In genomic region chr1:203325418-203326091, GRCh38 we compare ENCODE assay signal across 8 cellular contexts. TPM values are rescaled to one million over a fixed set of nuclear protein-coding genes. Genes with fewer than 3 reads are reported as not detected.
DNase-seq lines count a peak whose midpoint lies in the region; ATAC-seq and TF ChIP-seq lines count a peak whose summit lies in the region.

No MANE protein-coding gene starts in this region.

- H3K4me3 Mint-ChIP-seq in activated naive CD4-positive, alpha-beta T cell treated with anti-CD3 and anti-CD28 coated beads for 36 hours: peak overlapping the region; percentile 26
- H3K4me3 Mint-ChIP-seq in glutamatergic neuron (ENCODE audit: unreplicated experiment): peak overlapping the region; percentile 65

- peak overlapping the region; percentile 90 for H3K9ac ChIP-seq in OCI-LY1 (ENCODE audit: low read length)
- H3K9ac ChIP-seq in rectal smooth muscle tissue (ENCODE audit: low read length): no peak overlapping the region

- CTCF ChIA-PET in activated naive CD4-positive, alpha-beta T cell treated with anti-CD3 and anti-CD28 coated beads for 36 hours (lab: Charles Lee): interaction anchor here (1.6 to 9.8 kb wide), 7 partner anchors 11 to 163 kb away, joined by 6 to 188 read pairs (median 58); partner anchors contain the start of gene BTG2

- peaks cover 17% of the 10 kb centered on the region for H3F3A ChIP-seq in OCI-LY1 (ENCODE audit: insufficient read depth, low read length)

- no peak for TF ChIP-seq CTCF in OCI-LY1 (IDR thresholded peaks at IDR 0.05; ENCODE audit: low read length)
- TF ChIP-seq CTCF in glutamatergic neuron (IDR thresholded peaks at IDR 0.05; ENCODE audit: partially characterized antibody, unreplicated experiment): no peak

- H3K36me3 Mint-ChIP-seq in activated naive CD4-positive, alpha-beta T cell treated with anti-CD3 and anti-CD28 coated beads for 36 hours (ENCODE audit: low read depth): no peaks in the 10 kb centered on the region
- H3K36me3 Mint-ChIP-seq in glutamatergic neuron (ENCODE audit: unreplicated experiment): no peaks in the 10 kb centered on the region

- H3K4me1 Mint-ChIP-seq in activated naive CD4-positive, alpha-beta T cell treated with anti-CD3 and anti-CD28 coated beads for 36 hours (ENCODE audit: low read depth): peaks cover 68% of the 10 kb centered on the region
- peaks cover 67% of the 10 kb centered on the region for H3K4me1 Mint-ChIP-seq in glutamatergic neuron (ENCODE audit: low read depth, unreplicated experiment)

- H3K4me2 ChIP-seq in OCI-LY1 (ENCODE audit: low read length): peak overlapping the region; percentile 83

- no peaks in the 10 kb centered on the region for H3K79me2 ChIP-seq in OCI-LY1 (ENCODE audit: insufficient read depth, low read length)

- intact Hi-C loops in activated naive CD4-positive, alpha-beta T cell treated with anti-CD3 and anti-CD28 coated beads for 36 hours (cut with micrococcal nuclease): loop anchor here (2.0 to 10.0 kb wide), 5 partner anchors 298 to 521 kb away; partner anchors contain the start of genes ATP2B4, KDM5B, PPFIA4 and TMEM183A

- no peak overlapping the region for H2AFZ ChIP-seq in OCI-LY1 (ENCODE audit: low read length)

- peak overlapping the region; percentile 98 for H3K27ac ChIP-seq in OCI-LY1 (ENCODE audit: low read depth, low read length, poor library complexity, severe bottlenecking)
- no peak overlapping the region for H3K27ac ChIP-seq in rectal smooth muscle tissue (ENCODE audit: low read depth, low read length)

- H3K9me3 ChIP-seq in OCI-LY1 (ENCODE audit: low read length): no peaks in the 10 kb centered on the region

- no peaks in the 10 kb centered on the region for H4K20me1 ChIP-seq in OCI-LY1 (ENCODE audit: insufficient read depth, low read length)

- H3K9me3 Mint-ChIP-seq in activated naive CD4-positive, alpha-beta T cell treated with anti-CD3 and anti-CD28 coated beads for 36 hours: no peaks in the 10 kb centered on the region
- H3K9me3 Mint-ChIP-seq in glutamatergic neuron (ENCODE audit: unreplicated experiment): peaks cover 11% of the 10 kb centered on the region

- H3K27me3 ChIP-seq in OCI-LY1 (ENCODE audit: insufficient read depth, low read length) (no peaks in the 10 kb centered on the region), rectal smooth muscle tissue (ENCODE audit: control insufficient read depth, insufficient read depth, low read length) (no peaks in the 10 kb centered on the region)

- H3K4me1 ChIP-seq in OCI-LY1 (ENCODE audit: insufficient read depth, low read length, severe bottlenecking) (peaks cover 98% of the 10 kb centered on the region), rectal smooth muscle tissue (ENCODE audit: control insufficient read depth, insufficient read depth, low read length) (peaks cover 13% of the 10 kb centered on the region)

- no peaks in the 10 kb centered on the region for H3K27me3 Mint-ChIP-seq in activated naive CD4-positive, alpha-beta T cell treated with anti-CD3 and anti-CD28 coated beads for 36 hours (ENCODE audit: low read depth)
- H3K27me3 Mint-ChIP-seq in glutamatergic neuron (ENCODE audit: unreplicated experiment): peaks cover 15% of the 10 kb centered on the region

- peak overlapping the region; percentile 48 for H3K27ac Mint-ChIP-seq in activated naive CD4-positive, alpha-beta T cell treated with anti-CD3 and anti-CD28 coated beads for 36 hours
- peak overlapping the region; percentile 97 for H3K27ac Mint-ChIP-seq in glutamatergic neuron (ENCODE audit: unreplicated experiment)

- peak overlapping the region; percentile 65 for H3K4me3 ChIP-seq in OCI-LY1 (ENCODE audit: low read depth, low read length, poor library complexity, severe bottlenecking)
- peak overlapping the region; percentile 12 for H3K4me3 ChIP-seq in rectal smooth muscle tissue (ENCODE audit: low read length)

- no peak for ATAC-seq in GM21390 (IDR thresholded peaks at IDR 0.05; ENCODE audit: unreplicated experiment)
- ATAC-seq in GM19397 (IDR thresholded peaks at IDR 0.05; ENCODE audit: unreplicated experiment): no peak

- no peak for DNase-seq in activated naive CD4-positive, alpha-beta T cell treated with anti-CD3 and anti-CD28 coated beads for 36 hours
- no peak for DNase-seq in activated naive CD4-positive, alpha-beta T cell treated with anti-CD3 and anti-CD28 coated beads, Interleukin-2, amount 50 U/mL, for 16 hours
- DNase-seq in glutamatergic neuron (peak; percentile 27), NCI-H526 treated with DMSO at 0.1 percent for 48 hours (lab: John Stamatoyannopoulos, UW) (no peak)

- H3K9me2 ChIP-seq in OCI-LY1 (ENCODE audit: low read depth, low read length): no peaks in the 10 kb centered on the region

- H3K36me3 ChIP-seq in OCI-LY1 (ENCODE audit: insufficient read depth, low read length) (no peaks in the 10 kb centered on the region), rectal smooth muscle tissue (ENCODE audit: control insufficient read depth, insufficient read depth, low read length) (no peaks in the 10 kb centered on the region)

RNA-seq across cellular contexts. Expression of gene BTG2, which starts 20.2 kb away (rescaled TPM):
- total RNA-seq in activated naive CD4-positive, alpha-beta T cell treated with anti-CD3 and anti-CD28 coated beads for 36 hours: 100 to 1,000 TPM; 106 to 109 TPM
- total RNA-seq in glutamatergic neuron (ENCODE audit: unreplicated experiment): 88.6 TPM

RNA-seq across cellular contexts. Expression of gene FMOD, which starts 25.4 kb away (rescaled TPM):
- 1 to 10 TPM; 5.3 to 5.8 TPM for total RNA-seq in activated naive CD4-positive, alpha-beta T cell treated with anti-CD3 and anti-CD28 coated beads for 36 hours
- total RNA-seq in glutamatergic neuron (ENCODE audit: unreplicated experiment): not detected
